ENCODE assay signal across 23 cellular contexts in the genomic region with DNA sequence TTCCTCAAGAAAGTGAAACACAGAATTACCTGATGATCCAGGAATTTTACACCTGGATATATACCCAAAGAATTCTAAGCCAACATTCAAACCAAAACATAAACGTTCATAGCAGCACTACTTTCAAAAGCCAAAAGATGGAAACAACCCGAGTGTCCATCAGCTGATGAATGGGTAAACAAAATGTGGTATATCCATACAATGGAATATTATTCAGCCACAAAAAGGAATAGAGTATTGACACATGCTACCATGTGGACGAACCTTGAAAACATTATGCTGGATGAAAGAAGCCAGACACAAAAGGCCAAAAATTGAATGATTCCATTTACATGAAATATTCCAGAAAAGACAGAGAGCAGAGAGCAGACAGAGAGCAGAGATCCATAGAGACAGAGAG. TPM values are rescaled to one million over a fixed set of nuclear protein-coding genes. Genes with fewer than 3 reads are reported as not detected.
DNase-seq lines count a peak whose midpoint lies in the region; ATAC-seq and TF ChIP-seq lines count a peak whose summit lies in the region.
"Had no signal": no experiment of that assay in that cellular context is flagged by ENCODE, and none has a peak within 500 bp of the region (broad histone marks: within the 10 kb centered on the region; RNA-seq: fewer than 3 reads in every experiment).

No MANE protein-coding gene starts in this region.

- intact Hi-C loops in CD4-positive, alpha-beta memory T cell (cut with micrococcal nuclease), result no loop called here
- intact Hi-C loops in Right ventricle myocardium superior (cut with DNase I), result no loop called here

- H3K4me3 Mint-ChIP-seq in CD4-positive, alpha-beta memory T cell, result peak overlapping the region in 7 of 8 donors; percentile 52 to 85 (median 77)
- H3K4me3 Mint-ChIP-seq in activated CD4-positive, alpha-beta memory T cell treated with anti-CD3 and anti-CD28 coated beads, Interleukin-2, amount 10 ng/mL, durations not matched to agents 7 days and 5 days, result no peak overlapping the region
- H3K4me3 Mint-ChIP-seq in immature natural killer cell, result no peak overlapping the region
- H3K4me3 Mint-ChIP-seq: brain had no signal

- peak overlapping the region; percentile 74 for H3K4me2 ChIP-seq in BLaER1

- no peak overlapping the region for H3K9ac ChIP-seq in BLaER1
- H3K9ac ChIP-seq: GM23248 had no signal

- no peak for TF ChIP-seq CTCF in suprapubic skin (IDR thresholded peaks at IDR 0.05)

- H3K36me3 ChIP-seq in BLaER1 (peaks cover 80% of the 10 kb centered on the region), suprapubic skin (peaks cover 35% of the 10 kb centered on the region)
- peaks cover 17% of the 10 kb centered on the region for H3K36me3 ChIP-seq in CD4-positive, alpha-beta memory T cell (ENCODE audit: insufficient read depth, low read length)
- H3K36me3 ChIP-seq: SJCRH30 had no signal

- H3K9me3 Mint-ChIP-seq in CD4-positive, alpha-beta memory T cell, result peaks cover 0 to 6% (median 1%) of the 10 kb centered on the region in 8 donors
- no peaks in the 10 kb centered on the region for H3K9me3 Mint-ChIP-seq in activated CD4-positive, alpha-beta memory T cell treated with anti-CD3 and anti-CD28 coated beads, Interleukin-2, amount 10 ng/mL, durations not matched to agents 7 days and 5 days
- H3K9me3 Mint-ChIP-seq in immature natural killer cell, result no peaks in the 10 kb centered on the region

- no peak for TF ChIP-seq POLR2A in suprapubic skin (IDR thresholded peaks at IDR 0.05)

- no peak for TF ChIP-seq EP300 in suprapubic skin (IDR thresholded peaks at IDR 0.05)

- H3K27me3 ChIP-seq in BLaER1 (no peaks in the 10 kb centered on the region), suprapubic skin (no peaks in the 10 kb centered on the region)
- no peaks in the 10 kb centered on the region for H3K27me3 ChIP-seq in CD4-positive, alpha-beta memory T cell (ENCODE audit: insufficient read depth, low read length)
- H3K27me3 ChIP-seq: gastroesophageal sphincter, SJCRH30 had no signal

- WGBS in suprapubic skin, result 63% methylated on average over 3 of the region's 3 CpGs

- peaks cover 17% of the 10 kb centered on the region for H3K9me3 ChIP-seq in BLaER1
- peaks cover 0 to 3% of the 10 kb centered on the region in 2 donors for H3K9me3 ChIP-seq in CD4-positive, alpha-beta memory T cell (ENCODE audit: control insufficient read depth in 1 of 2, low read length in 2 of 2)
- H3K9me3 ChIP-seq in suprapubic skin, result no peaks in the 10 kb centered on the region
- H3K9me3 ChIP-seq: gastroesophageal sphincter, mucosa of descending colon, psoas muscle had no signal

- peaks cover 47 to 82% of the 10 kb centered on the region in 2 donors for H3K36me3 Mint-ChIP-seq in CD4-positive, alpha-beta memory T cell
- peaks cover 86% of the 10 kb centered on the region for H3K36me3 Mint-ChIP-seq in activated CD4-positive, alpha-beta memory T cell treated with anti-CD3 and anti-CD28 coated beads, Interleukin-2, amount 10 ng/mL, durations not matched to agents 7 days and 5 days (ENCODE audit: low read depth)
- H3K36me3 Mint-ChIP-seq in immature natural killer cell, result peaks cover 21 to 51% (median 25%) of the 10 kb centered on the region in 3 donors

- peak overlapping the region; percentile 55 to 98 (median 95) for H3K27ac Mint-ChIP-seq in CD4-positive, alpha-beta memory T cell
- peak overlapping the region; percentile 98 for H3K27ac Mint-ChIP-seq in activated CD4-positive, alpha-beta memory T cell treated with anti-CD3 and anti-CD28 coated beads, Interleukin-2, amount 10 ng/mL, durations not matched to agents 7 days and 5 days
- H3K27ac Mint-ChIP-seq in immature natural killer cell, result peak overlapping the region in 5 of 6 donors; percentile 3 to 88 (median 49)
- H3K27ac Mint-ChIP-seq: brain had no signal

- H3K4me3 ChIP-seq in BLaER1, result no peak overlapping the region
- no peak overlapping the region for H3K4me3 ChIP-seq in CD4-positive, alpha-beta memory T cell (ENCODE audit: low read length in 2 of 2)
- H3K4me3 ChIP-seq in suprapubic skin, result no peak overlapping the region
- H3K4me3 ChIP-seq: gastroesophageal sphincter, GM23248, mucosa of descending colon, psoas muscle, SJCRH30 had no signal

- DNase-seq in CD4-positive, alpha-beta memory T cell, result no peak
- DNase-seq in activated CD4-positive, alpha-beta memory T cell treated with anti-CD3 and anti-CD28 coated beads, Interleukin-2, amount 10 ng/mL, durations not matched to agents 7 days and 5 days, result no peak
- DNase-seq in immature natural killer cell (no peak), GF-D8 (lab: John Stamatoyannopoulos, UW) (no peak), Right ventricle myocardium superior (no peak), suprapubic skin (ENCODE audit: low spot score in 2 of 2) (no peak)
- no peak for DNase-seq in stimulated activated naive CD4-positive, alpha-beta T cell treated with Interleukin-2 at 50 U/mL for 16 hours (lab: John Stamatoyannopoulos, UW)
- DNase-seq: activated CD4-positive, alpha-beta T cell treated with anti-CD3 and anti-CD28 coated beads, Interleukin-2, amount 50 U/mL, for 4 hours; COR-L47; DND-41; GM23248; islet precursor cell; Karpas-422; mucosa of descending colon; NCI-H187 treated with DMSO at 0.1 percent for 48 hours; NCI-H2227 treated with DMSO at 0.1 percent for 48 hours; psoas muscle; SJCRH30; stimulated activated naive CD4-positive, alpha-beta T cell; WERI-Rb-1 had no signal

- no peaks in the 10 kb centered on the region for H3K27me3 Mint-ChIP-seq in CD4-positive, alpha-beta memory T cell
- no peaks in the 10 kb centered on the region for H3K27me3 Mint-ChIP-seq in activated CD4-positive, alpha-beta memory T cell treated with anti-CD3 and anti-CD28 coated beads, Interleukin-2, amount 10 ng/mL, durations not matched to agents 7 days and 5 days
- peaks cover 0 to 2% (median 1%) of the 10 kb centered on the region in 3 donors for H3K27me3 Mint-ChIP-seq in immature natural killer cell (ENCODE audit: low read depth in 3 of 3)
- H3K27me3 Mint-ChIP-seq: brain had no signal

- CTCF ChIA-PET in CD4-positive, alpha-beta memory T cell (lab: Charles Lee; ENCODE audit: partially characterized antibody), result interaction anchor here (2.1 kb wide), 1 partner anchor 14 kb away, joined by 8 read pairs; no protein-coding TSS in a partner anchor
- CTCF ChIA-PET in activated CD4-positive, alpha-beta memory T cell treated with anti-CD3 and anti-CD28 coated beads, Interleukin-2, amount 10 ng/mL, durations not matched to agents 7 days and 5 days (lab: Charles Lee), result interaction anchor here (1.0 kb wide), 1 partner anchor 13 kb away, joined by 3 read pairs; no protein-coding TSS in a partner anchor

- ATAC-seq in Right ventricle myocardium superior (ENCODE audit: poor library complexity), result no peak
- ATAC-seq: gastroesophageal sphincter had no signal

- POLR2A ChIA-PET in CD4-positive, alpha-beta memory T cell (lab: Charles Lee; ENCODE audit: partially characterized antibody), result interaction anchor here (0.7 to 4.5 kb wide), 4 partner anchors 14 to 115 kb away, joined by 3 to 23 read pairs (median 4); a partner anchor contains a TSS
- POLR2A ChIA-PET in activated CD4-positive, alpha-beta memory T cell treated with anti-CD3 and anti-CD28 coated beads, Interleukin-2, amount 10 ng/mL, durations not matched to agents 7 days and 5 days (lab: Charles Lee), result interaction anchor here (1.2 to 3.5 kb wide), 7 partner anchors 11 to 154 kb away, joined by 3 to 35 read pairs (median 11); a partner anchor contains a TSS

- H3K27ac ChIP-seq in BLaER1 (peak overlapping the region; percentile 36; the same call in 1 of the 2 replicates), suprapubic skin (no peak overlapping the region)
- H3K27ac ChIP-seq in CD4-positive, alpha-beta memory T cell (ENCODE audit: low read depth, low read length), result peak overlapping the region; percentile 66
- H3K27ac ChIP-seq: gastroesophageal sphincter, GM23248, SJCRH30, WERI-Rb-1 had no signal

- peaks cover 57 to 93% (median 77%) of the 10 kb centered on the region in 4 donors for H3K4me1 Mint-ChIP-seq in CD4-positive, alpha-beta memory T cell
- H3K4me1 Mint-ChIP-seq in activated CD4-positive, alpha-beta memory T cell treated with anti-CD3 and anti-CD28 coated beads, Interleukin-2, amount 10 ng/mL, durations not matched to agents 7 days and 5 days, result peaks cover 81% of the 10 kb centered on the region
- peaks cover 64 to 86% of the 10 kb centered on the region in 2 donors for H3K4me1 Mint-ChIP-seq in immature natural killer cell
- H3K4me1 Mint-ChIP-seq: brain had no signal

- peaks cover 49% of the 10 kb centered on the region for H3K4me1 ChIP-seq in BLaER1
- peaks cover 64% of the 10 kb centered on the region for H3K4me1 ChIP-seq in CD4-positive, alpha-beta memory T cell (ENCODE audit: insufficient read depth, low read length)
- peaks cover 26% of the 10 kb centered on the region for H3K4me1 ChIP-seq in suprapubic skin
- H3K4me1 ChIP-seq: SJCRH30 had no signal

- peaks cover 7% of the 10 kb centered on the region; the same call in 1 of the 2 replicates for H4K20me1 ChIP-seq in BLaER1

RNA-seq across cellular contexts. Expression of a gene that starts 52.0 kb away (rescaled TPM):
- total RNA-seq in CD4-positive, alpha-beta memory T cell, result 10 to 100 TPM; 66.7 to 70.4 TPM
- polyA plus RNA-seq in CD4-positive, alpha-beta memory T cell, result 10 to 100 TPM; 72.6 to 87.2 TPM
- 10 to 100 TPM; 77.2 to 78.5 TPM for total RNA-seq in activated CD4-positive, alpha-beta memory T cell treated with anti-CD3 and anti-CD28 coated beads, Interleukin-2, amount 10 ng/mL, durations not matched to agents 7 days and 5 days
- 100 to 1,000 TPM in 1 of 3 donors, 10 to 100 TPM in 2; 68.5 to 103 (median 76.9) TPM for polyA plus RNA-seq in immature natural killer cell
- total RNA-seq in Right ventricle myocardium superior (27.2 TPM), suprapubic skin (10 to 100 TPM; 27.9 to 38.7 (median 29.9) TPM)

Comparison
In these comparisons a context has a peak if more than half of its experiments do, and no peak if none do; other contexts are left out.
1. H3K4me3 Mint-ChIP-seq: peak in CD4-positive, alpha-beta memory T cell (7 of 8); none in activated CD4-positive, alpha-beta memory T cell treated with anti-CD3 and anti-CD28 coated beads, Interleukin-2, amount 10 ng/mL, durations not matched to agents 7 days and 5 days (single experiment) and immature natural killer cell (0 of 5).
2. Peak in every context shown above with its lines, with median percentiles within 50 percentile points of each other: H3K27ac Mint-ChIP-seq.